Comparison of ENCODE assay signal across 1 cellular context in genomic region chr1:225520587-225521227, GRCh38.
TF ChIP-seq lines count a peak whose summit lies in the region.

No MANE protein-coding gene starts in this region.

TF ChIP-seq in GM23338, 12 proteins besides CTCF, POLR2A, EP300 and RAD21 (continued from another document):
- TF ChIP-seq REST (IDR thresholded peaks at IDR 0.05; ENCODE audit: unreplicated experiment) = no peak
- TF ChIP-seq STAT1 (IDR thresholded peaks at IDR 0.05; ENCODE audit: unreplicated experiment) = no peak
- no peak for TF ChIP-seq EZH2 (IDR thresholded peaks at IDR 0.05; ENCODE audit: low read depth, unreplicated experiment)
- TF ChIP-seq EZH2phosphoT487 (IDR thresholded peaks at IDR 0.05; ENCODE audit: unreplicated experiment) = no peak
- no peak for TF ChIP-seq ZNF114 (CRISPR knock-in tag; IDR thresholded peaks at IDR 0.05)
- TF ChIP-seq CREB1 (CRISPR knock-in tag; IDR thresholded peaks at IDR 0.05; ENCODE audit: low read depth) = no peak
- TF ChIP-seq NANOG (IDR thresholded peaks at IDR 0.05; ENCODE audit: borderline replicate concordance) = no peak
